Comparison of ENCODE assay signal across 15 cellular contexts in the genomic region with DNA sequence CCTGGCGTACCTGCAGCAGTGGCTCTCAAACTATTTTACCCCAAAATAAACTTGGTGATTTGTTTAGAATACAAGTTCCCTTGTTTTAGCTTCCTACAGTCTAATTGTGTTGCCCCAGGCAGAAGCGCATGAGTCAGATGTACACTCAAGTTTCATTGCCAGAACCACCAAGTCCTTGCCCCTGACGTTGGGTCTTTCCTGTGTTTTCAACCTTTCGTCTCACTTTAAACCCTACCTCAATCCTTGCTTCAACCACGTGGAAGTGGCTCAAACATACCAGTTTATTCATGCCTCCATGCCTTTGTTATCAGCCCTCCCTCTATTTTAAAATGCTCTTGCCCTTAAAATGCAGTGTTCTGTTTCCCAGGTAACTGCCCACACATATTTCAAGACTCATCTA.
A peak's percentile ranks its signal among the peaks of the same experiment; 100 is the strongest.
DNase-seq lines count a peak whose midpoint lies in the region; ATAC-seq, FAIRE-seq and TF ChIP-seq lines count a peak whose summit lies in the region.
"Had no signal": no experiment of that assay in that cellular context is flagged by ENCODE, and none has a peak within 500 bp of the region (broad histone marks: within the 10 kb centered on the region; RNA-seq: fewer than 3 reads in every experiment).

No MANE protein-coding gene starts in this region.

- FAIRE-seq in HTR-8/SVneo (lab: Jason Lieb, UNC), result peak; percentile 72
- FAIRE-seq: D721Med, urothelium cell line had no signal

- H3K36me3 ChIP-seq in psoas muscle (ENCODE audit: insufficient read depth in 1 of 2, low read depth in 1 of 2), result no peaks in the 10 kb centered on the region

- H3K9me3 ChIP-seq in psoas muscle, result no peaks in the 10 kb centered on the region

- no peak overlapping the region for H3K4me3 ChIP-seq in fibroblast of villous mesenchyme (ENCODE audit: low read depth, low read length)
- no peak overlapping the region for H3K4me3 ChIP-seq in psoas muscle

- intact Hi-C loops in psoas muscle (cut with DNase I), result no loop called here

- peaks cover 4% of the 10 kb centered on the region for H3K4me1 ChIP-seq in psoas muscle

- no peak overlapping the region for H3K27ac ChIP-seq in psoas muscle

- no peaks in the 10 kb centered on the region for H3K27me3 ChIP-seq in psoas muscle (ENCODE audit: insufficient read depth in 3 of 3, low read length in 2 of 3)

- WGBS in psoas muscle, 3 donors, result 77 to 86% (median 79%) methylated on average over 5 of the region's 5 CpGs

- DNase-seq in AG08395 (ENCODE audit: low spot score) (peak; percentile 17), HTR-8/SVneo (ENCODE audit: insufficient read length, low spot score) (peak; percentile 29), astrocyte of the hippocampus (ENCODE audit: low read depth, low spot score) (peak; percentile 76), fibroblast of villous mesenchyme (ENCODE audit: low read depth) (peak; percentile 77), psoas muscle (no peak), hypothalamus (lab: John Stamatoyannopoulos, UW) (no peak)
- DNase-seq: activated CD8-positive, alpha-beta memory T cell treated with anti-CD3 and anti-CD28 coated beads, Interleukin-2, amount 50 U/mL, for 4 hours; cortex of kidney; NCI-H446 treated with DMSO at 0.1 percent for 48 hours had no signal

- ATAC-seq in GM21367 (IDR thresholded peaks at IDR 0.05; ENCODE audit: unreplicated experiment) (no peak), psoas muscle (no peak), GM21447 (IDR thresholded peaks at IDR 0.05; ENCODE audit: unreplicated experiment) (no peak)
- ATAC-seq: activated naive CD4-positive, alpha-beta T cell treated with anti-CD3 and anti-CD28 coated beads, Interleukin-2, amount 50 U/mL, for 72 hours; Right ventricle myocardium inferior had no signal

- TF ChIP-seq CTCF in fibroblast of villous mesenchyme (IDR thresholded peaks at IDR 0.05; ENCODE audit: insufficient read depth, low read depth, low read length) (no peak), psoas muscle (IDR thresholded peaks at IDR 0.05) (no peak)

Comparison
In these comparisons a context has a peak if more than half of its experiments do, and no peak if none do; other contexts are left out.
1. DNase-seq: peak in AG08395 (single experiment), HTR-8/SVneo (single experiment), astrocyte of the hippocampus (single experiment) and fibroblast of villous mesenchyme (single experiment); none in psoas muscle (0 of 2) and hypothalamus (0 of 51).